11 cellular contexts compared by ENCODE assay signal in genomic region chr11:66338276-66339162, GRCh38. TPM values are rescaled to one million over a fixed set of nuclear protein-coding genes. Genes with fewer than 3 reads are reported as not detected.
DNase-seq lines count a peak whose midpoint lies in the region; ATAC-seq, FAIRE-seq and TF ChIP-seq lines count a peak whose summit lies in the region.
"Had no signal": no experiment of that assay in that cellular context is flagged by ENCODE, and none has a peak within 500 bp of the region (broad histone marks: within the 10 kb centered on the region; RNA-seq: fewer than 3 reads in every experiment).

No MANE protein-coding gene starts in this region.

- H3K36me3 Mint-ChIP-seq in astrocyte (ENCODE audit: low read depth, unreplicated experiment): peaks cover 7% of the 10 kb centered on the region
- H3K36me3 Mint-ChIP-seq in naive thymus-derived CD4-positive, alpha-beta T cell: peaks cover 11 to 20% (median 14%) of the 10 kb centered on the region in 5 donors

- WGBS in right cardiac atrium: 78% methylated on average over 17 of the region's 17 CpGs
- 85% methylated on average over 17 of the region's 17 CpGs for WGBS in heart right ventricle, 2 donors

- H3K4me3 ChIP-seq in right cardiac atrium (ENCODE audit: low read length) (no peak overlapping the region), heart right ventricle (no peak overlapping the region), astrocyte (ENCODE audit: insufficient read depth, low read depth, low read length) (no peak overlapping the region), kidney (ENCODE audit: low read length in 2 of 2) (no peak overlapping the region)
- H3K4me3 ChIP-seq in naive thymus-derived CD4-positive, alpha-beta T cell (ENCODE audit: low read length): no peak overlapping the region

- H3K9ac ChIP-seq in astrocyte (ENCODE audit: low read length): peak overlapping the region; percentile 80
- H3K9ac ChIP-seq in kidney (ENCODE audit: low read length in 2 of 2): no peak overlapping the region
- H3K9ac ChIP-seq: KMS-11 had no signal

- intact Hi-C loops in right cardiac atrium (cut with DNase I): no loop called here
- intact Hi-C loops in heart right ventricle (cut with DNase I): no loop called here
- intact Hi-C loops in kidney (cut with DNase I): no loop called here
- intact Hi-C loops in naive thymus-derived CD4-positive, alpha-beta T cell (cut with micrococcal nuclease): no loop called here

- TF ChIP-seq CTCF in heart right ventricle (IDR thresholded peaks at IDR 0.05): no peak
- TF ChIP-seq CTCF in astrocyte (IDR thresholded peaks at IDR 0.05; ENCODE audit: insufficient read depth, low read depth, low read length): no peak
- TF ChIP-seq CTCF in kidney (IDR thresholded peaks at IDR 0.05; ENCODE audit: borderline replicate concordance, extremely low read depth, insufficient read depth): no peak

- H3K27me3 Mint-ChIP-seq in astrocyte (ENCODE audit: low read depth, unreplicated experiment): no peaks in the 10 kb centered on the region
- H3K27me3 Mint-ChIP-seq in naive thymus-derived CD4-positive, alpha-beta T cell: peaks cover 0 to 2% (median 0%) of the 10 kb centered on the region in 5 donors

- H3K4me3 Mint-ChIP-seq in astrocyte (ENCODE audit: unreplicated experiment): no peak overlapping the region
- peak overlapping the region in 2 of 10 donors; percentile 31 to 48 for H3K4me3 Mint-ChIP-seq in naive thymus-derived CD4-positive, alpha-beta T cell
- H3K4me3 Mint-ChIP-seq: H9 had no signal

- DNase-seq in right cardiac atrium: peak; percentile 15 to 52 (median 40)
- DNase-seq in heart right ventricle: no peak
- DNase-seq in astrocyte (ENCODE audit: low read depth): no peak
- peak; percentile 59 for DNase-seq in kidney
- DNase-seq in naive thymus-derived CD4-positive, alpha-beta T cell: no peak
- DNase-seq in anterior cingulate cortex (lab: John Stamatoyannopoulos, UW): no peak
- DNase-seq: H9 had no signal

- H4K20me1 ChIP-seq in astrocyte (ENCODE audit: insufficient read depth, low read length): peaks cover 46% of the 10 kb centered on the region

- peaks cover 38% of the 10 kb centered on the region for H3K79me2 ChIP-seq in astrocyte (ENCODE audit: insufficient read depth, low read length)

- H3K9me3 ChIP-seq in right cardiac atrium (ENCODE audit: control insufficient read depth, low read length) (no peaks in the 10 kb centered on the region), heart right ventricle (no peaks in the 10 kb centered on the region), astrocyte (ENCODE audit: insufficient read depth, low read depth, low read length) (no peaks in the 10 kb centered on the region), kidney (ENCODE audit: control insufficient read depth in 1 of 2, low read length in 2 of 2) (no peaks in the 10 kb centered on the region)
- no peaks in the 10 kb centered on the region for H3K9me3 ChIP-seq in naive thymus-derived CD4-positive, alpha-beta T cell (ENCODE audit: control insufficient read depth in 2 of 3, low read length in 3 of 3)

- peak overlapping the region; percentile 99 for H3K4me2 ChIP-seq in astrocyte (ENCODE audit: low read length)
- H3K4me2 ChIP-seq: KMS-11 had no signal

- ATAC-seq in right cardiac atrium (no peak), heart right ventricle (no peak), HG02678 (IDR thresholded peaks at IDR 0.05; ENCODE audit: unreplicated experiment) (no peak), HG03280 (IDR thresholded peaks at IDR 0.05; ENCODE audit: unreplicated experiment) (no peak)
- ATAC-seq in naive thymus-derived CD4-positive, alpha-beta T cell: no peak

- H3K4me1 ChIP-seq in right cardiac atrium (ENCODE audit: control insufficient read depth, insufficient read depth, low read length) (peaks cover 3% of the 10 kb centered on the region), heart right ventricle (peaks cover 14 to 35% (median 30%) of the 10 kb centered on the region in 9 donors), astrocyte (ENCODE audit: insufficient read depth, low read length) (peaks cover 45% of the 10 kb centered on the region), kidney (ENCODE audit: control insufficient read depth in 1 of 2, insufficient read depth in 1 of 2, low read depth in 1 of 2, low read length in 2 of 2) (peaks cover 0 to 8% of the 10 kb centered on the region in 2 donors)
- H3K4me1 ChIP-seq in naive thymus-derived CD4-positive, alpha-beta T cell (ENCODE audit: control insufficient read depth in 2 of 2, insufficient read depth in 2 of 2, low read length in 2 of 2): peaks cover 11 to 18% of the 10 kb centered on the region in 2 donors

- H3K36me3 ChIP-seq in heart right ventricle: peaks cover 2 to 73% (median 31%) of the 10 kb centered on the region in 9 donors
- H3K36me3 ChIP-seq in astrocyte (ENCODE audit: insufficient read depth, low read length): peaks cover 3% of the 10 kb centered on the region
- peaks cover 20 to 22% of the 10 kb centered on the region in 2 donors for H3K36me3 ChIP-seq in kidney (ENCODE audit: control insufficient read depth in 1 of 2, insufficient read depth in 2 of 2, low read length in 2 of 2)
- H3K36me3 ChIP-seq in naive thymus-derived CD4-positive, alpha-beta T cell (ENCODE audit: control insufficient read depth in 2 of 3, insufficient read depth in 3 of 3, low read length in 3 of 3): peaks cover 5 to 63% (median 10%) of the 10 kb centered on the region in 3 experiments

- FAIRE-seq in astrocyte (lab: Jason Lieb, UNC): no peak
- FAIRE-seq in kidney (lab: Jason Lieb, UNC): no peak

- POLR2A ChIA-PET in naive thymus-derived CD4-positive, alpha-beta T cell (lab: Charles Lee): no interaction called here

- CTCF ChIA-PET in naive thymus-derived CD4-positive, alpha-beta T cell (lab: Charles Lee): interaction anchor here (1.0 to 1.1 kb wide), 2 partner anchors 27 to 48 kb away, joined by 3 read pairs; no protein-coding TSS in a partner anchor

- no peak overlapping the region for H2AFZ ChIP-seq in astrocyte (ENCODE audit: low read depth, low read length)

- H3K4me1 Mint-ChIP-seq in astrocyte (ENCODE audit: low read depth, unreplicated experiment): peaks cover 39% of the 10 kb centered on the region
- H3K4me1 Mint-ChIP-seq in naive thymus-derived CD4-positive, alpha-beta T cell: peaks cover 11 to 38% (median 23%) of the 10 kb centered on the region in 7 donors

- H3K27ac ChIP-seq in right cardiac atrium (ENCODE audit: low read length) (no peak overlapping the region), heart right ventricle (no peak overlapping the region), astrocyte (ENCODE audit: low read depth, low read length) (peak overlapping the region; percentile 96), kidney (ENCODE audit: low read depth in 2 of 2, low read length in 2 of 2) (no peak overlapping the region)
- H3K27ac ChIP-seq in naive thymus-derived CD4-positive, alpha-beta T cell (ENCODE audit: low read depth, low read length): no peak overlapping the region
- H3K27ac ChIP-seq: KMS-11, VCaP had no signal

- H3K27me3 ChIP-seq in right cardiac atrium (ENCODE audit: control insufficient read depth, insufficient read depth) (no peaks in the 10 kb centered on the region), heart right ventricle (no peaks in the 10 kb centered on the region), astrocyte (ENCODE audit: insufficient read depth, low read length) (no peaks in the 10 kb centered on the region)
- no peaks in the 10 kb centered on the region for H3K27me3 ChIP-seq in naive thymus-derived CD4-positive, alpha-beta T cell (ENCODE audit: control insufficient read depth in 2 of 2, insufficient read depth in 2 of 2, low read length in 2 of 2)

- peak overlapping the region; percentile 47 for H3K27ac Mint-ChIP-seq in astrocyte (ENCODE audit: unreplicated experiment)
- peak overlapping the region in 1 of 9 donors; percentile 51 for H3K27ac Mint-ChIP-seq in naive thymus-derived CD4-positive, alpha-beta T cell

- no peaks in the 10 kb centered on the region for H3K9me3 Mint-ChIP-seq in astrocyte (ENCODE audit: unreplicated experiment)
- H3K9me3 Mint-ChIP-seq in naive thymus-derived CD4-positive, alpha-beta T cell: no peaks in the 10 kb centered on the region
- H3K9me3 Mint-ChIP-seq: H9 had no signal

RNA-seq across cellular contexts. Expression of gene RIN1, which starts 2.3 kb away (rescaled TPM):
- total RNA-seq in right cardiac atrium (1 to 10 TPM; 2.0 to 3.8 (median 2.2) TPM), heart right ventricle (1 to 10 TPM in 8 of 10 donors, under 1 TPM in 2; 0.81 to 5.3 (median 1.6) TPM), astrocyte (8.5 and 12.0 TPM in 2 replicates), kidney (9.2 TPM)
- polyA plus RNA-seq in right cardiac atrium (1.6 TPM), heart right ventricle (10 to 100 TPM in 1 of 2 donors, 1 to 10 TPM in 1; 3.9 to 10.8 TPM), kidney (ENCODE audit: insufficient read depth, low read depth, low replicate concordance) (2.3 TPM)
- total RNA-seq in naive thymus-derived CD4-positive, alpha-beta T cell: 10 to 100 TPM in 3 of 5 experiments, 1 to 10 TPM in 2; 1.4 to 22.9 (median 12.3) TPM
- 1 to 10 TPM; 2.6 to 9.1 TPM for polyA plus RNA-seq in naive thymus-derived CD4-positive, alpha-beta T cell

RNA-seq across cellular contexts. Expression of gene BRMS1, which starts 6.4 kb away (rescaled TPM):
- total RNA-seq in right cardiac atrium (10 to 100 TPM; 12.7 to 19.8 (median 15.0) TPM), heart right ventricle (10 to 100 TPM; 10.6 to 17.6 (median 12.9) TPM), astrocyte (43.5 and 47.8 TPM in 2 replicates), kidney (32.8 TPM)
- polyA plus RNA-seq in right cardiac atrium (26.0 TPM), heart right ventricle (10 to 100 TPM; 25.2 to 73.9 TPM), kidney (ENCODE audit: insufficient read depth, low read depth, low replicate concordance) (69.7 TPM)
- total RNA-seq in naive thymus-derived CD4-positive, alpha-beta T cell: 10 to 100 TPM; 35.9 to 50.8 (median 48.4) TPM
- polyA plus RNA-seq in naive thymus-derived CD4-positive, alpha-beta T cell: 10 to 100 TPM; 56.7 to 73.5 TPM

RNA-seq across cellular contexts. Expression of gene B4GAT1, which starts 8.9 kb away (rescaled TPM):
- total RNA-seq in right cardiac atrium (10 to 100 TPM; 43.9 to 67.1 (median 57.0) TPM), heart right ventricle (10 to 100 TPM; 36.5 to 69.6 (median 48.1) TPM), astrocyte (25.2 and 28.4 TPM in 2 replicates), kidney (21.7 TPM)
- polyA plus RNA-seq in right cardiac atrium (60.2 TPM), heart right ventricle (10 to 100 TPM; 22.3 to 45.4 TPM), kidney (ENCODE audit: insufficient read depth, low read depth, low replicate concordance) (59.9 TPM)
- total RNA-seq in naive thymus-derived CD4-positive, alpha-beta T cell: 10 to 100 TPM in 2 of 5 experiments, 1 to 10 TPM in 3; 2.2 to 11.8 (median 7.6) TPM
- 10 to 100 TPM; 13.5 to 18.2 TPM for polyA plus RNA-seq in naive thymus-derived CD4-positive, alpha-beta T cell

RNA-seq across cellular contexts. Expression of gene CD248, which starts 21.7 kb away (rescaled TPM):
- total RNA-seq in right cardiac atrium: 10 to 100 TPM; 10.5 to 22.9 (median 21.9) TPM
- 12.0 TPM for polyA plus RNA-seq in right cardiac atrium
- total RNA-seq in heart right ventricle: 10 to 100 TPM in 5 of 10 donors, 1 to 10 TPM in 5; 5.3 to 44.4 (median 9.1) TPM
- polyA plus RNA-seq in heart right ventricle: 10 to 100 TPM in 1 of 2 donors, 1 to 10 TPM in 1; 8.6 to 35.9 TPM
- total RNA-seq in astrocyte: 50.9 and 58.8 TPM in 2 replicates
- 22.9 TPM for total RNA-seq in kidney
- 14.8 TPM for polyA plus RNA-seq in kidney (ENCODE audit: insufficient read depth, low read depth, low replicate concordance)
- 1 to 10 TPM in 4 of 5 experiments, under 1 TPM in 1; 0.36 to 4.6 (median 1.8) TPM for total RNA-seq in naive thymus-derived CD4-positive, alpha-beta T cell
- 10 to 100 TPM; 10.6 to 10.9 TPM for polyA plus RNA-seq in naive thymus-derived CD4-positive, alpha-beta T cell

RNA-seq across cellular contexts. Expression of gene SLC29A2, which starts 33.0 kb away (rescaled TPM):
- 10 to 100 TPM; 18.7 to 33.2 (median 30.0) TPM for total RNA-seq in right cardiac atrium
- 24.3 TPM for polyA plus RNA-seq in right cardiac atrium
- total RNA-seq in heart right ventricle: 10 to 100 TPM in 3 of 10 donors, 1 to 10 TPM in 7; 7.8 to 28.0 (median 9.5) TPM
- 10 to 100 TPM; 25.9 to 50.6 TPM for polyA plus RNA-seq in heart right ventricle
- 5.0 and 6.6 TPM in 2 replicates for total RNA-seq in astrocyte
- total RNA-seq in kidney: 10.4 TPM
- 17.5 TPM for polyA plus RNA-seq in kidney (ENCODE audit: insufficient read depth, low read depth, low replicate concordance)
- 10 to 100 TPM in 3 of 5 experiments, 1 to 10 TPM in 2; 6.0 to 18.9 (median 12.0) TPM for total RNA-seq in naive thymus-derived CD4-positive, alpha-beta T cell
- polyA plus RNA-seq in naive thymus-derived CD4-positive, alpha-beta T cell: 1 to 10 TPM; 2.7 to 6.2 TPM

Comparison
In these comparisons a context has a peak if more than half of its experiments do, and no peak if none do; other contexts are left out.
1. DNase-seq: peak in right cardiac atrium (3 of 3) and kidney (single experiment); none in heart right ventricle (0 of 2), astrocyte (single experiment), naive thymus-derived CD4-positive, alpha-beta T cell (0 of 9) and anterior cingulate cortex (0 of 58).